Comparison of ENCODE assay signal across 11 cellular contexts in the genomic region with DNA sequence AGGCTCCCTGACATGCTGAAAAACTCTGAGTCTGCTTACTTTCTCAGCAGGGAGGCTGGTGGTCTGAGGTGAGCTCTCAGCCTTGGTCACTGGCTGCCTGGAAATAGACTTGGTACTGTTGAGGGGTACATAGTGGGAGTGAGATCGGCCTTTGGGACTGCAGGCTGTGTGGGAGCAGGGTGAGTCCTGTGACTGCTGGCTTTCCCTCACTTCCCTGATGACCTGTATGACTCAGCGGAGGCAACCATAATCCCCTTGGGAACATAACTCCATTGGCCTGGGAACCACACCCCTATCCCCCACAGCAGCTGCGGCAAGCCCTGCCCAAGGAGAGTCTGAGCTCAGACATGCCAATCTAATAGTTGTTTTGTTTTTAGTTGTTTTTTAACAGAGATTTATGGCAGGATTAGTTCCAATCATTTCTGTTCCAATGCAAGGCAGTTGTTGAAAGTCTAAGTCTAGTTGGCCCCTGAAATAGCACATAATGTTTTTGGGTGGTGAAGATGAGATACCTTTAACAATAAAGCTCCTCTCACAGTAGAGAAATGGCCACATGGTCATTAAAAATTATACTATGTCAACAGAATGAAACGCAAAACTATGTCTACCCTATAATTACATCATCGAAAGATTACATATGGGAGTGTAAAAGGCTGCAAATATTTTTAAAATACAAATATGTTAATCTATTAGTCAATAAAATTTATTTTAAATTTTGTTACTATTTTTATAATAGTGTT.
DNase-seq lines count a peak whose midpoint lies in the region; TF ChIP-seq lines count a peak whose summit lies in the region.
"Had no signal": no experiment of that assay in that cellular context is flagged by ENCODE, and none has a peak within 500 bp of the region (broad histone marks: within the 10 kb centered on the region; RNA-seq: fewer than 3 reads in every experiment).

No MANE protein-coding gene starts in this region.

- DNase-seq in SHP77 (lab: John Stamatoyannopoulos, UW), result peak; percentile 18
- no peak for DNase-seq in SHP77 treated with DMSO at 0.1 percent for 48 hours (lab: John Stamatoyannopoulos, UW)
- peak; percentile 25 for DNase-seq in RWPE1 (ENCODE audit: low spot score)
- peak; percentile 51 for DNase-seq in fibroblast of the aortic adventitia (ENCODE audit: low read depth)
- DNase-seq in transverse colon, result peak; percentile 73
- DNase-seq in activated T-cell treated with anti-CD3 and anti-CD28 coated beads, Interleukin-2, amount 50 U/mL, for 48 hours, result no peak
- DNase-seq in RKO (ENCODE audit: low spot score), result no peak
- DNase-seq in stimulated activated CD4-positive, alpha-beta T cell treated with anti-CD3 and anti-CD28 coated beads, Interleukin-4, amount 100 ng/mL, for 4 hours, result no peak
- DNase-seq: activated CD4-positive, alpha-beta T cell treated with anti-CD3 and anti-CD28 coated beads, Interleukin-2, amount 10 ng/mL, durations not matched to agents 7 days and 5 days; MM.1S; RPMI8226 had no signal

- CTCF ChIA-PET in RWPE1 (lab: Yijun Ruan, JAX), result no interaction called here

- intact Hi-C loops in transverse colon (cut with DNase I; ENCODE audit: low total_unique reads), result no loop called here

- H3K27me3 ChIP-seq in transverse colon, result no peaks in the 10 kb centered on the region

- peak; percentile 16 for TF ChIP-seq POLR2A in transverse colon (IDR thresholded peaks at IDR 0.05)

- H3K4me3 ChIP-seq in fibroblast of the aortic adventitia (ENCODE audit: low read depth, low read length), result no peak overlapping the region
- H3K4me3 ChIP-seq in transverse colon, result no peak overlapping the region

- H3K36me3 ChIP-seq in transverse colon, result no peaks in the 10 kb centered on the region

- no peak for TF ChIP-seq EP300 in transverse colon (IDR thresholded peaks at IDR 0.05; ENCODE audit: low read depth)

- no peak for TF ChIP-seq CTCF in RWPE1 (conservative IDR thresholded peaks at IDR 0.05; ENCODE audit: low read depth)
- no peak for TF ChIP-seq CTCF in fibroblast of the aortic adventitia (IDR thresholded peaks at IDR 0.05; ENCODE audit: insufficient read depth, low read length)
- no peak for TF ChIP-seq CTCF in transverse colon (IDR thresholded peaks at IDR 0.05)

- H3K4me1 ChIP-seq in transverse colon, result peaks cover 0 to 4% (median 2%) of the 10 kb centered on the region in 4 donors

- in situ Hi-C loops in transverse colon (cut with MboI; ENCODE audit: low pct_ligation_motif_present in 1 of 4, low pct_unique_long_range_greater_than_20kb in 1 of 4, low sequenced_read_pairs in 3 of 4), result no loop called here

- H3K9me3 ChIP-seq in transverse colon, result peaks cover 4 to 7% of the 10 kb centered on the region in 2 donors

- peak overlapping the region; percentile 93 for H3K27ac ChIP-seq in RWPE1
- H3K27ac ChIP-seq in transverse colon, result peak overlapping the region in 3 of 4 donors; percentile 39 to 64 (median 51)

- POLR2A ChIA-PET in RWPE1 (lab: Yijun Ruan, JAX; ENCODE audit: low non-redundant PET), result no interaction called here

- 23 to 51% methylated on average over 2 to 5 of the region's 5 CpGs for WGBS in transverse colon (ENCODE audit: low coverage in 1 of 2), 2 donors

Comparison
In these comparisons a context has a peak if more than half of its experiments do, and no peak if none do; other contexts are left out.
1. DNase-seq: peak in SHP77 (2 of 2), RWPE1 (single experiment), fibroblast of the aortic adventitia (single experiment) and transverse colon (single experiment); none in SHP77 treated with DMSO at 0.1 percent for 48 hours (single experiment), activated T-cell treated with anti-CD3 and anti-CD28 coated beads, Interleukin-2, amount 50 U/mL, for 48 hours (0 of 2), RKO (single experiment) and stimulated activated CD4-positive, alpha-beta T cell treated with anti-CD3 and anti-CD28 coated beads, Interleukin-4, amount 100 ng/mL, for 4 hours (0 of 2).